ENCODE assay signal across 19 cellular contexts in genomic region chr14:75812592-75812991, GRCh38.
"Had no signal": no experiment of that assay in that cellular context is flagged by ENCODE, and none has a peak within 500 bp of the region (broad histone marks: within the 10 kb centered on the region; RNA-seq: fewer than 3 reads in every experiment).

No MANE protein-coding gene starts in this region.

- H2AFZ ChIP-seq: hepatocyte had no signal

- H3K4me1 ChIP-seq: foreskin keratinocyte, prostate gland, vagina had no signal

- H3K36me3 Mint-ChIP-seq: activated CD4-positive, alpha-beta memory T cell treated with anti-CD3 and anti-CD28 coated beads for 36 hours had no signal

- ATAC-seq: stimulated activated naive CD8-positive, alpha-beta T cell treated with anti-CD3 and anti-CD28 coated beads, Interleukin-15, Interleukin-2, amounts not matched to agents 100 U/mL and 50 U/mL, for 24 hours had no signal

- H3K27ac Mint-ChIP-seq: activated B cell treated with CpG ODN at 0.5 μM for 24 hours; activated CD4-positive, alpha-beta memory T cell treated with anti-CD3 and anti-CD28 coated beads for 36 hours; activated naive CD8-positive, alpha-beta T cell; activated T-helper 1 cell treated with anti-CD3 and anti-CD28 coated beads, Interleukin-12 subunit alpha, Interleukin-12 subunit beta, Interleukin-2, Interleukin-4 antibody, amounts not matched to agents 30 ng/mL and 10 ng/mL and 1 ng/mL, durations not matched to agents 14 hours and 24 hours and 36 hours; endodermal cell had no signal

- H3K4me2 ChIP-seq: hepatocyte had no signal

- H3K9me3 Mint-ChIP-seq: activated B cell treated with CpG ODN at 0.5 μM for 24 hours; activated CD4-positive, alpha-beta memory T cell treated with anti-CD3 and anti-CD28 coated beads for 36 hours; activated T-helper 1 cell treated with anti-CD3 and anti-CD28 coated beads, Interleukin-12 subunit alpha, Interleukin-12 subunit beta, Interleukin-2, Interleukin-4 antibody, amounts not matched to agents 30 ng/mL and 10 ng/mL and 1 ng/mL, durations not matched to agents 14 hours and 24 hours and 36 hours; endodermal cell; nephron progenitor cell had no signal

- H3K4me1 Mint-ChIP-seq: activated B cell treated with CpG ODN at 0.5 μM for 24 hours had no signal

- H3K27me3 ChIP-seq: foreskin keratinocyte, hepatocyte, right atrium auricular region, tibial nerve, vagina had no signal

- DNase-seq: activated B cell treated with CpG ODN at 0.5 μM for 24 hours; activated CD4-positive, alpha-beta memory T cell treated with anti-CD3 and anti-CD28 coated beads for 36 hours; activated CD4-positive, alpha-beta T cell treated with anti-CD3 and anti-CD28 coated beads for 4 hours; activated gamma-delta T cell treated with Interleukin-2 at 50 U/mL for 16 hours; activated T-cell treated with anti-CD3 and anti-CD28 coated beads for 4 hours; endodermal cell; foreskin keratinocyte; midbrain; nephron progenitor cell; stimulated activated CD4-positive, alpha-beta T cell treated with anti-CD3 and anti-CD28 coated beads, Interleukin-2, amount 100 ng/mL, for 24 hours; stimulated activated naive CD8-positive, alpha-beta T cell treated with anti-CD3 and anti-CD28 coated beads, Interleukin-15, Interleukin-2, amounts not matched to agents 100 U/mL and 50 U/mL, for 24 hours had no signal

- H3K9me3 ChIP-seq: prostate gland, right atrium auricular region, tibial nerve, vagina had no signal

- H3K4me3 ChIP-seq: hepatocyte, lung, prostate gland, right atrium auricular region, tibial nerve, vagina had no signal

- H3K4me3 Mint-ChIP-seq: activated B cell treated with CpG ODN at 0.5 μM for 24 hours; activated CD4-positive, alpha-beta memory T cell treated with anti-CD3 and anti-CD28 coated beads for 36 hours; activated naive CD8-positive, alpha-beta T cell; activated T-helper 1 cell treated with anti-CD3 and anti-CD28 coated beads, Interleukin-12 subunit alpha, Interleukin-12 subunit beta, Interleukin-2, Interleukin-4 antibody, amounts not matched to agents 30 ng/mL and 10 ng/mL and 1 ng/mL, durations not matched to agents 14 hours and 24 hours and 36 hours; endodermal cell; nephron progenitor cell had no signal

- H3K27me3 Mint-ChIP-seq: activated B cell treated with CpG ODN at 0.5 μM for 24 hours; activated CD4-positive, alpha-beta memory T cell treated with anti-CD3 and anti-CD28 coated beads for 36 hours; activated naive CD8-positive, alpha-beta T cell had no signal

- H3K79me2 ChIP-seq: hepatocyte had no signal

- H3K36me3 ChIP-seq: prostate gland, right atrium auricular region, vagina had no signal

- H3K27ac ChIP-seq: foreskin keratinocyte, hepatocyte, prostate gland, right atrium auricular region, tibial nerve, vagina had no signal
